Comparison of ENCODE assay signal across 8 cellular contexts in genomic region chr22:49945042-49945794, GRCh38. TPM values are rescaled to one million over a fixed set of nuclear protein-coding genes. Genes with fewer than 3 reads are reported as not detected.
DNase-seq lines count a peak whose midpoint lies in the region.
"Not testable (repeated sequence)": the region's sequence is repeated elsewhere in the genome, so short reads cannot be mapped to it uniquely, and the experiment has no call there.

No MANE protein-coding gene starts in this region.

- CTCF ChIA-PET in activated naive CD4-positive, alpha-beta T cell treated with anti-CD3 and anti-CD28 coated beads for 36 hours (lab: Charles Lee), result not testable (repeated sequence)

- not testable (repeated sequence) for H3K36me3 Mint-ChIP-seq in activated naive CD4-positive, alpha-beta T cell treated with anti-CD3 and anti-CD28 coated beads for 36 hours (ENCODE audit: low read depth); immature natural killer cell

- DNase-seq in ACHN, result peak; percentile 36
- peak; percentile 38 for DNase-seq in ELR (ENCODE audit: low read depth)
- DNase-seq in NCI-H146 (lab: John Stamatoyannopoulos, UW), result peak; percentile 36
- DNase-seq in RKO (ENCODE audit: low spot score), result peak; percentile 27
- DNase-seq in activated CD4-positive, CD25-positive, alpha-beta regulatory T cell (lab: John Stamatoyannopoulos, UW), result peak in 3 of 4 experiments; percentile 28 to 82 (median 82)
- DNase-seq in activated naive CD4-positive, alpha-beta T cell treated with anti-CD3 and anti-CD28 coated beads for 36 hours, result peak; percentile 64
- DNase-seq in immature natural killer cell, result peak; percentile 55 to 77 (median 77)
- DNase-seq in stimulated activated CD4-positive, alpha-beta T cell treated with anti-CD3 and anti-CD28 coated beads, Interleukin-4, amount 100 ng/mL, for 24 hours, result peak; percentile 41

- H3K27ac Mint-ChIP-seq in activated naive CD4-positive, alpha-beta T cell treated with anti-CD3 and anti-CD28 coated beads for 36 hours, result peak overlapping the region; percentile 91
- peak overlapping the region; percentile 83 to 96 (median 92) for H3K27ac Mint-ChIP-seq in immature natural killer cell

- in situ Hi-C loops in ACHN (cut with HindIII; ENCODE audit: low pct_ligation_motif_present, low pct_unique_long_range_greater_than_20kb, low sequenced_read_pairs), result not testable (repeated sequence)

- H3K4me3 Mint-ChIP-seq in activated naive CD4-positive, alpha-beta T cell treated with anti-CD3 and anti-CD28 coated beads for 36 hours, result peak overlapping the region; percentile 60
- H3K4me3 Mint-ChIP-seq in immature natural killer cell, result peak overlapping the region; percentile 10 to 63 (median 20)

- H3K4me1 Mint-ChIP-seq in activated naive CD4-positive, alpha-beta T cell treated with anti-CD3 and anti-CD28 coated beads for 36 hours (ENCODE audit: low read depth), result not testable (repeated sequence)
- peaks cover 16% of the 10 kb centered on the region in 2 donors for H3K4me1 Mint-ChIP-seq in immature natural killer cell

- intact Hi-C loops in activated naive CD4-positive, alpha-beta T cell treated with anti-CD3 and anti-CD28 coated beads for 36 hours (cut with micrococcal nuclease), result loop anchor here (1.0 kb wide), 1 partner anchor 15 kb away; the partner anchor contains the start of gene PIM3

- H3K27me3 Mint-ChIP-seq in activated naive CD4-positive, alpha-beta T cell treated with anti-CD3 and anti-CD28 coated beads for 36 hours (ENCODE audit: low read depth); immature natural killer cell (ENCODE audit: low read depth in 3 of 3): not testable (repeated sequence)

- not testable (repeated sequence) for H3K9me3 Mint-ChIP-seq in activated naive CD4-positive, alpha-beta T cell treated with anti-CD3 and anti-CD28 coated beads for 36 hours; immature natural killer cell

RNA-seq across cellular contexts. Expression of gene PIM3, which starts 15.4 kb away (rescaled TPM):
- total RNA-seq in activated naive CD4-positive, alpha-beta T cell treated with anti-CD3 and anti-CD28 coated beads for 36 hours, result 100 to 1,000 TPM; 202 to 210 TPM
- 10 to 100 TPM; 14.5 to 20.6 (median 15.8) TPM for polyA plus RNA-seq in immature natural killer cell

RNA-seq across cellular contexts. Expression of gene CRELD2, which starts 26.8 kb away (rescaled TPM):
- total RNA-seq in activated naive CD4-positive, alpha-beta T cell treated with anti-CD3 and anti-CD28 coated beads for 36 hours, result 10 to 100 TPM; 15.3 to 16.2 TPM
- polyA plus RNA-seq in immature natural killer cell, result 10 to 100 TPM; 61.3 to 94.8 (median 76.9) TPM

RNA-seq across cellular contexts. Expression of gene ALG12, which starts 27.0 kb away (rescaled TPM):
- 1 to 10 TPM; 7.4 to 9.6 TPM for total RNA-seq in activated naive CD4-positive, alpha-beta T cell treated with anti-CD3 and anti-CD28 coated beads for 36 hours
- 10 to 100 TPM; 11.7 to 26.6 (median 12.6) TPM for polyA plus RNA-seq in immature natural killer cell

Comparison
In these comparisons a context has a peak if more than half of its experiments do, and no peak if none do; other contexts are left out.
1. Peak in every context shown above with its lines: DNase-seq.
2. DNase-seq: peak in every context shown above with its lines; median percentile 82 in activated CD4-positive, CD25-positive, alpha-beta regulatory T cell; 77 in immature natural killer cell; 64 in activated naive CD4-positive, alpha-beta T cell treated with anti-CD3 and anti-CD28 coated beads for 36 hours; 41 in stimulated activated CD4-positive, alpha-beta T cell treated with anti-CD3 and anti-CD28 coated beads, Interleukin-4, amount 100 ng/mL, for 24 hours; 38 in ELR; 36 in ACHN; 36 in NCI-H146; 27 in RKO.